ENCODE assay signal across 18 cellular contexts in genomic region chr18:57142361-57142760, GRCh38. TPM values are rescaled to one million over a fixed set of nuclear protein-coding genes. Genes with fewer than 3 reads are reported as not detected.
DNase-seq lines count a peak whose midpoint lies in the region; ATAC-seq, FAIRE-seq and TF ChIP-seq lines count a peak whose summit lies in the region.
"Had no signal": no experiment of that assay in that cellular context is flagged by ENCODE, and none has a peak within 500 bp of the region (broad histone marks: within the 10 kb centered on the region; RNA-seq: fewer than 3 reads in every experiment).

No MANE protein-coding gene starts in this region.

- no peak for TF ChIP-seq EP300 in HepG2 (IDR thresholded peaks at IDR 0.05; ENCODE audit: low read depth in 2 of 2, low read length in 2 of 2)
- TF ChIP-seq EP300 in HepG2 (CRISPR knock-in tag; IDR thresholded peaks at IDR 0.05; ENCODE audit: borderline replicate concordance) = no peak

- POLR2A ChIA-PET in HepG2 (lab: Yijun Ruan, JAX) = no interaction called here

- no peaks in the 10 kb centered on the region for H3K9me2 ChIP-seq in hepatocyte (replicated peaks; ENCODE audit: insufficient read depth)

- H3K4me1 Mint-ChIP-seq in progenitor cell of endocrine pancreas (ENCODE audit: low read depth) = peaks cover 70% of the 10 kb centered on the region
- H3K4me1 Mint-ChIP-seq: CD14-positive monocyte had no signal

- H3K79me2 ChIP-seq in HepG2 (ENCODE audit: insufficient read depth, low read length) (no peaks in the 10 kb centered on the region), hepatocyte (no peaks in the 10 kb centered on the region)

- H3K27ac ChIP-seq in HepG2 (ENCODE audit: extremely low read length, insufficient read depth, low read length) (no peak overlapping the region), right lobe of liver (peak overlapping the region in 1 of 3 donors; percentile 2), hepatocyte (peak overlapping the region; percentile 66), gastrocnemius medialis (no peak overlapping the region)
- H3K27ac ChIP-seq: 22Rv1, GM23248 had no signal

- H3K9me3 Mint-ChIP-seq in progenitor cell of endocrine pancreas (ENCODE audit: low read depth) = peaks cover 6% of the 10 kb centered on the region
- H3K9me3 Mint-ChIP-seq: CD8-positive, alpha-beta T cell had no signal

- CTCF ChIA-PET in HepG2 (lab: Yijun Ruan, JAX; ENCODE audit: low intra/inter-chr PET ratio, low total read pairs) = no interaction called here

- TF ChIP-seq POLR2A in HepG2 (IDR thresholded peaks at IDR 0.05; ENCODE audit: insufficient read depth in 1 of 2, low read depth in 2 of 2, low read length in 2 of 2) = no peak
- TF ChIP-seq POLR2A in right lobe of liver (IDR thresholded peaks at IDR 0.05) = no peak
- no peak for TF ChIP-seq POLR2A in gastrocnemius medialis (IDR thresholded peaks at IDR 0.05)

- H3K27me3 ChIP-seq in HepG2 (ENCODE audit: control insufficient read depth in 1 of 2, insufficient read depth in 2 of 2, low read length in 2 of 2) (no peaks in the 10 kb centered on the region), right lobe of liver (no peaks in the 10 kb centered on the region), hepatocyte (no peaks in the 10 kb centered on the region), gastrocnemius medialis (no peaks in the 10 kb centered on the region)

- H3K4me2 ChIP-seq in HepG2 (ENCODE audit: low read depth, low read length) (no peak overlapping the region), hepatocyte (no peak overlapping the region)

- H4K20me1 ChIP-seq in HepG2 (ENCODE audit: insufficient read depth, low read length) = no peaks in the 10 kb centered on the region
- H4K20me1 ChIP-seq in hepatocyte (ENCODE audit: insufficient read depth, poor library complexity, severe bottlenecking) = no peaks in the 10 kb centered on the region

- FAIRE-seq in HepG2 (lab: Jason Lieb, UNC) = no peak
- FAIRE-seq: H54 had no signal

- TF ChIP-seq RAD21 in HepG2 (CRISPR knock-in tag; IDR thresholded peaks at IDR 0.05) = no peak

- peaks cover 4% of the 10 kb centered on the region for H3K36me3 Mint-ChIP-seq in progenitor cell of endocrine pancreas (ENCODE audit: insufficient read depth)
- H3K36me3 Mint-ChIP-seq: CD14-positive monocyte; CD8-positive, alpha-beta T cell had no signal

- no TSS peak for BruUV-seq in HepG2 (replicated peaks; lab: Mats Ljungman, UMichigan)

- in situ Hi-C loops in HepG2 (cut with HindIII; ENCODE audit: extremely low pct_ligation_motif_present, low pct_unique_long_range_greater_than_20kb) = no loop called here
- in situ Hi-C loops in gastrocnemius medialis (cut with MboI; ENCODE audit: low sequenced_read_pairs in 4 of 4) = no loop called here

- H3K9ac ChIP-seq in HepG2 (ENCODE audit: insufficient read depth, low read depth, low read length) = no peak overlapping the region
- H3K9ac ChIP-seq: GM23248 had no signal

- intact Hi-C loops in HepG2 (cut with micrococcal nuclease; ENCODE audit: unreplicated experiment) (no loop called here), right lobe of liver (cut with DNase I) (no loop called here), gastrocnemius medialis (cut with DNase I; ENCODE audit: low total_unique reads) (no loop called here)

- DNase-seq in NCI-H1417 (lab: John Stamatoyannopoulos, UW) (peak in 2 of 3 experiments; percentile 47 to 61), NCI-H1417 treated with DMSO at 0.1 percent for 48 hours (lab: John Stamatoyannopoulos, UW) (no peak), HepG2 (ENCODE audit: low spot score) (no peak), right lobe of liver (no peak), hepatocyte (ENCODE audit: low spot score) (no peak), progenitor cell of endocrine pancreas (ENCODE audit: low spot score, unreplicated experiment) (no peak), gastrocnemius medialis (no peak)
- DNase-seq: CD8-positive, alpha-beta T cell; DMS53; GM23248 had no signal

- no peaks in the 10 kb centered on the region for H3K27me3 Mint-ChIP-seq in progenitor cell of endocrine pancreas

- peak overlapping the region; percentile 93 for H3K27ac Mint-ChIP-seq in progenitor cell of endocrine pancreas
- H3K27ac Mint-ChIP-seq: CD14-positive monocyte; CD8-positive, alpha-beta T cell had no signal

- ATAC-seq in HepG2 (peak; percentile 27; the same call in 2 of the 3 replicates), right lobe of liver (no peak), HG02970 (IDR thresholded peaks at IDR 0.05; ENCODE audit: low FRiP score, unreplicated experiment) (no peak), gastrocnemius medialis (no peak)
- ATAC-seq: CD8-positive, alpha-beta T cell; HCT116 had no signal

- H3K9me3 ChIP-seq in HepG2 (ENCODE audit: low read length) (no peaks in the 10 kb centered on the region), right lobe of liver (no peaks in the 10 kb centered on the region), hepatocyte (ENCODE audit: low read depth) (no peaks in the 10 kb centered on the region), gastrocnemius medialis (no peaks in the 10 kb centered on the region)

- H3K4me3 ChIP-seq in HepG2 (replicated peaks in 1 of 3; ENCODE audit: insufficient read depth in 1 of 3, low read depth in 2 of 3, low read length in 3 of 3) (no peak overlapping the region), right lobe of liver (no peak overlapping the region), hepatocyte (no peak overlapping the region), gastrocnemius medialis (no peak overlapping the region)
- H3K4me3 ChIP-seq: GM23248 had no signal

- H3K36me3 ChIP-seq in HepG2 (replicated peaks in 1 of 2; ENCODE audit: control insufficient read depth in 1 of 2, insufficient read depth in 2 of 2, low read length in 2 of 2) (no peaks in the 10 kb centered on the region), right lobe of liver (no peaks in the 10 kb centered on the region), hepatocyte (replicated peaks; ENCODE audit: insufficient read depth, low read depth) (no peaks in the 10 kb centered on the region), gastrocnemius medialis (no peaks in the 10 kb centered on the region)

- no peak overlapping the region for H2AFZ ChIP-seq in HepG2 (ENCODE audit: low read length)
- no peak overlapping the region for H2AFZ ChIP-seq in hepatocyte
- H2AFZ ChIP-seq: GM23248 had no signal

- no peak overlapping the region for H3K4me3 Mint-ChIP-seq in progenitor cell of endocrine pancreas (ENCODE audit: low read depth)
- H3K4me3 Mint-ChIP-seq: CD8-positive, alpha-beta T cell had no signal

- TF ChIP-seq CTCF in HepG2 (CRISPR knock-in tag; IDR thresholded peaks at IDR 0.05) (no peak), right lobe of liver (IDR thresholded peaks at IDR 0.05) (no peak), hepatocyte (IDR thresholded peaks at IDR 0.05; ENCODE audit: poor library complexity) (no peak), progenitor cell of endocrine pancreas (IDR thresholded peaks at IDR 0.05; ENCODE audit: unreplicated experiment) (no peak), gastrocnemius medialis (IDR thresholded peaks at IDR 0.05 in 4 of 5, conservative IDR thresholded peaks at IDR 0.05 in 1 of 5) (no peak)

- H3K4me1 ChIP-seq in HepG2 (ENCODE audit: insufficient read depth, low read length) (peaks cover 21% of the 10 kb centered on the region), right lobe of liver (peaks cover 0 to 15% (median 5%) of the 10 kb centered on the region in 4 donors), hepatocyte (ENCODE audit: insufficient read depth) (no peaks in the 10 kb centered on the region), gastrocnemius medialis (no peaks in the 10 kb centered on the region)

TF ChIP-seq in HepG2, 621 proteins besides CTCF, POLR2A, EP300 and RAD21:
- TF ChIP-seq KLF15 (CRISPR knock-in tag; IDR thresholded peaks at IDR 0.05; ENCODE audit: borderline replicate concordance) (no peak), ATF4 (CRISPR knock-in tag; IDR thresholded peaks at IDR 0.05) (no peak), ZNF678 (CRISPR knock-in tag; IDR thresholded peaks at IDR 0.05) (no peak), ZNF329 (CRISPR knock-in tag; IDR thresholded peaks at IDR 0.05; ENCODE audit: low read depth) (no peak)

RNA-seq across cellular contexts. Expression of gene BOD1L2, which starts 4.5 kb away (rescaled TPM):
- total RNA-seq in HepG2 (2016; rRNA removed; fragmentation: Illumina TruSeq; extraction: Trizol) (not detected in 2 replicates), right lobe of liver (not detected), hepatocyte (0.23 TPM in 1 of 2 replicates, not detected in the other), progenitor cell of endocrine pancreas (not detected in 2 replicates), gastrocnemius medialis (not detected)
- not detected in 2 replicates for total RNA-seq in HepG2 (2016; cell fraction: cytosol; rRNA removed; fragmentation: Illumina TruSeq; extraction: Trizol; ENCODE audit: low read depth)
- total RNA-seq in HepG2 (2016; cell fraction: insoluble cytoplasmic fraction; rRNA removed; fragmentation: Illumina TruSeq; extraction: Trizol) = not detected in 2 replicates
- not detected in 2 replicates for total RNA-seq in HepG2 (2016; cell fraction: membrane; rRNA removed; fragmentation: Illumina TruSeq; extraction: Trizol)
- not detected in 2 replicates for total RNA-seq in HepG2 (2016; cell fraction: nucleus; rRNA removed; fragmentation: Illumina TruSeq; extraction: Trizol)
- polyA plus RNA-seq in HepG2 (2011; rRNA removed) (not detected in 2 replicates), hepatocyte (not detected in 2 replicates)
- not detected in 2 replicates for polyA plus RNA-seq in HepG2 (2011; cell fraction: cytosol; rRNA removed)
- polyA plus RNA-seq in HepG2 (2011; cell fraction: nucleus; rRNA removed) = not detected in 2 replicates
- not detected in 2 replicates for polyA plus RNA-seq in HepG2 (2012)
- not detected in 2 replicates for polyA plus RNA-seq in HepG2 (2016; cell fraction: cytosol; fragmentation: Illumina TruSeq; extraction: Trizol; ENCODE audit: low read depth)
- not detected in 2 replicates for polyA plus RNA-seq in HepG2 (2016; cell fraction: insoluble cytoplasmic fraction; fragmentation: Illumina TruSeq; extraction: Trizol; ENCODE audit: low read depth)
- not detected in 2 replicates for polyA plus RNA-seq in HepG2 (2016; cell fraction: membrane; fragmentation: Illumina TruSeq; extraction: Trizol; ENCODE audit: low read depth)
- polyA plus RNA-seq in HepG2 (2016; cell fraction: nucleus; fragmentation: Illumina TruSeq; extraction: Trizol; ENCODE audit: insufficient read depth, low read depth) = not detected in 2 replicates
- not detected in 2 replicates for polyA minus RNA-seq in HepG2 (2011; rRNA and poly(A)+ RNA removed; ENCODE audit: low replicate concordance)
- not detected in 2 replicates for polyA minus RNA-seq in HepG2 (2011; cell fraction: cytosol; rRNA and poly(A)+ RNA removed)
- not detected in 2 replicates for polyA minus RNA-seq in HepG2 (2011; cell fraction: nucleus; rRNA and poly(A)+ RNA removed)
- total RNA-seq: A673; CD8-positive, alpha-beta T cell; Daoy; GM23248 had no signal
- polyA plus RNA-seq: BJ, CD14-positive monocyte, GM23248 had no signal

Comparison
In these comparisons a context has a peak if more than half of its experiments do, and no peak if none do; other contexts are left out.
1. DNase-seq: peak in NCI-H1417 (2 of 3); none in NCI-H1417 treated with DMSO at 0.1 percent for 48 hours (single experiment), HepG2 (single experiment), right lobe of liver (0 of 3), hepatocyte (single experiment), progenitor cell of endocrine pancreas (single experiment) and gastrocnemius medialis (0 of 2).